1 cellular context compared by ENCODE assay signal in genomic region chr1:9710037-9710436, GRCh38.
TF ChIP-seq lines count a peak whose summit lies in the region.

No MANE protein-coding gene starts in this region.

TF ChIP-seq in H1, 55 proteins besides CTCF, POLR2A, EP300 and RAD21:
- TF ChIP-seq GABPA (IDR thresholded peaks at IDR 0.05; ENCODE audit: borderline replicate concordance, insufficient read depth, low read length) (no peak), CEBPB (IDR thresholded peaks at IDR 0.05; ENCODE audit: low read depth, low read length) (no peak), SIX5 (IDR thresholded peaks at IDR 0.05; ENCODE audit: low read depth, low read length) (no peak), NRF1 (IDR thresholded peaks at IDR 0.05; ENCODE audit: low read depth, low read length) (no peak), SP2 (IDR thresholded peaks at IDR 0.05; ENCODE audit: low read length) (no peak), SAP30 (IDR thresholded peaks at IDR 0.05; ENCODE audit: insufficient read depth, insufficient replicate concordance, low read length) (no peak), CHD2 (IDR thresholded peaks at IDR 0.05; ENCODE audit: low read length) (no peak), BCL11A (IDR thresholded peaks at IDR 0.05; ENCODE audit: low read depth in 2 of 2, low read length in 2 of 2) (no peak), YY1 (IDR thresholded peaks at IDR 0.05; ENCODE audit: low read depth, low read length) (no peak), EZH2 (IDR thresholded peaks at IDR 0.05; ENCODE audit: low read depth, low read length, severe bottlenecking) (no peak)
